27 cellular contexts compared by ENCODE assay signal in the genomic region with DNA sequence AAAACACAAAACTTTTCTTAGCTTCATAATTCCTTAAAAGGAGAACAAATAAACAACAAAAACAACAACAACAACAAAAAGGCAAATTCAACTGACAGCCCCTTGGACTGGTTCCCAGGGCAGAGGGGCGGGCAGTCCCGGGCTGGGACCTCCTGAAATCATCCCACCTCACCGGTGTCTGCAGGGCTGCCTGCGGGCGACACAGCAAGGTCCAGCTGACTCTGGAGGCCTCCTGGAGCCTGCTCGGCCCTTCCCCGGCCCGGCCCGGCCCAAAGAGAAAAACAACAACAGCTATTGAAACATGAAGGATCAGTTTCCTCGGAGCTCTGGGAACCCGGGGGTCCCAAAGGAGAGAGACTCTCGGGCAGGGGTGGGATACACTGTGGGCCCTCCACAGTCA. TPM values are rescaled to one million over a fixed set of nuclear protein-coding genes. Genes with fewer than 3 reads are reported as not detected.
DNase-seq lines count a peak whose midpoint lies in the region; ATAC-seq and TF ChIP-seq lines count a peak whose summit lies in the region.
"Had no signal": no experiment of that assay in that cellular context is flagged by ENCODE, and none has a peak within 500 bp of the region (broad histone marks: within the 10 kb centered on the region; RNA-seq: fewer than 3 reads in every experiment).

No MANE protein-coding gene starts in this region.

- no peaks in the 10 kb centered on the region for H3K9me3 ChIP-seq in neural progenitor cell (ENCODE audit: low read depth)
- H3K9me3 ChIP-seq: mucosa of descending colon, SK-N-SH, tibial artery had no signal

- H3K4me1 ChIP-seq in neural progenitor cell: peaks cover 22% of the 10 kb centered on the region

- H3K4me3 Mint-ChIP-seq in activated CD4-positive, alpha-beta T cell treated with anti-CD3 and anti-CD28 coated beads for 36 hours: no peak overlapping the region
- peak overlapping the region in 1 of 2 donors; percentile 7 for H3K4me3 Mint-ChIP-seq in effector memory CD8-positive, alpha-beta T cell
- peak overlapping the region; percentile 49 for H3K4me3 Mint-ChIP-seq in neural progenitor cell

- no peaks in the 10 kb centered on the region for H3K36me3 ChIP-seq in neural progenitor cell

- H3K27ac ChIP-seq in RWPE1 (peak overlapping the region; percentile 45), neural progenitor cell (no peak overlapping the region)
- H3K27ac ChIP-seq: tibial artery had no signal

- H3K9me3 Mint-ChIP-seq in activated CD4-positive, alpha-beta T cell treated with anti-CD3 and anti-CD28 coated beads for 36 hours (ENCODE audit: low read depth): peaks cover 3% of the 10 kb centered on the region
- H3K9me3 Mint-ChIP-seq in effector memory CD8-positive, alpha-beta T cell: peaks cover 7 to 9% of the 10 kb centered on the region in 2 donors
- peaks cover 2% of the 10 kb centered on the region for H3K9me3 Mint-ChIP-seq in neural progenitor cell

- intact Hi-C loops in activated CD4-positive, alpha-beta T cell treated with anti-CD3 and anti-CD28 coated beads for 36 hours (cut with DNase I, micrococcal nuclease): no loop called here

- no peaks in the 10 kb centered on the region for H3K27me3 Mint-ChIP-seq in activated CD4-positive, alpha-beta T cell treated with anti-CD3 and anti-CD28 coated beads for 36 hours
- H3K27me3 Mint-ChIP-seq in effector memory CD8-positive, alpha-beta T cell: no peaks in the 10 kb centered on the region
- peaks cover 5% of the 10 kb centered on the region for H3K27me3 Mint-ChIP-seq in neural progenitor cell (ENCODE audit: insufficient read depth, low read depth)
- H3K27me3 Mint-ChIP-seq: stimulated activated naive B cell treated with anti-CD40 and anti-IgM and Interleukin-4, amounts not matched to agents 10 μg/mL and 1 μg/mL and 100 μg/mL, for 72 hours had no signal

- peaks cover 14% of the 10 kb centered on the region for H3K36me3 Mint-ChIP-seq in activated CD4-positive, alpha-beta T cell treated with anti-CD3 and anti-CD28 coated beads for 36 hours (ENCODE audit: low read depth)
- peaks cover 87% of the 10 kb centered on the region for H3K36me3 Mint-ChIP-seq in effector memory CD8-positive, alpha-beta T cell (ENCODE audit: insufficient read depth)
- H3K36me3 Mint-ChIP-seq in neural progenitor cell: peaks cover 8% of the 10 kb centered on the region

- H3K79me2 ChIP-seq in neural progenitor cell (ENCODE audit: low read depth): no peaks in the 10 kb centered on the region

- POLR2A ChIA-PET in activated CD4-positive, alpha-beta T cell treated with anti-CD3 and anti-CD28 coated beads for 36 hours (lab: Charles Lee): interaction anchor here (0.6 kb wide), 1 partner anchor 937 kb away, joined by 4 read pairs; no protein-coding TSS in a partner anchor
- POLR2A ChIA-PET in RWPE1 (lab: Yijun Ruan, JAX; ENCODE audit: low non-redundant PET): no interaction called here

- no peak overlapping the region for H2AFZ ChIP-seq in neural progenitor cell (replicated peaks)

- no peak overlapping the region for H3K9ac ChIP-seq in neural progenitor cell
- H3K9ac ChIP-seq: SK-N-SH had no signal

- no peaks in the 10 kb centered on the region for H4K20me1 ChIP-seq in neural progenitor cell (ENCODE audit: low read depth)

- H3K4me2 ChIP-seq in neural progenitor cell: no peak overlapping the region
- H3K4me2 ChIP-seq: SK-N-SH had no signal

- H3K27ac Mint-ChIP-seq in activated CD4-positive, alpha-beta T cell treated with anti-CD3 and anti-CD28 coated beads for 36 hours: peak overlapping the region; percentile 87
- peak overlapping the region; percentile 85 to 89 for H3K27ac Mint-ChIP-seq in effector memory CD8-positive, alpha-beta T cell
- no peak overlapping the region for H3K27ac Mint-ChIP-seq in neural progenitor cell

- no peak for DNase-seq in activated CD4-positive, alpha-beta T cell treated with anti-CD3 and anti-CD28 coated beads for 36 hours
- no peak for DNase-seq in activated CD4-positive, alpha-beta T cell treated with anti-CD3 and anti-CD28 coated beads, Interleukin-2, amount 50 U/mL, for 1 hour
- DNase-seq in RWPE1 (ENCODE audit: low spot score) (no peak), neural progenitor cell (ENCODE audit: low spot score) (no peak), GM20000 (ENCODE audit: low spot score) (no peak), Ammon's horn (ENCODE audit: low spot score) (no peak), NCI-H774 (lab: John Stamatoyannopoulos, UW) (no peak)
- DNase-seq in effector memory CD8-positive, alpha-beta T cell: no peak
- DNase-seq: activated CD4-positive, alpha-beta T cell treated with anti-CD3 and anti-CD28 coated beads for 1 hour; activated CD8-positive, alpha-beta memory T cell treated with anti-CD3 and anti-CD28 coated beads, Interleukin-2, amount 50 U/mL, for 4 hours; AML-193; amygdala; COR-L47; hypothalamus; mucosa of descending colon; NCI-H187; occipital lobe; RPMI8226; SK-N-SH; small intestine; stimulated activated CD4-positive, alpha-beta T cell treated with anti-CD3 and anti-CD28 coated beads, Interleukin-2, amount 100 ng/mL, for 24 hours; stimulated activated naive B cell treated with anti-CD40 and anti-IgM and Interleukin-4, amounts not matched to agents 10 μg/mL and 1 μg/mL and 100 μg/mL, for 72 hours; tibial artery had no signal

- no peak for TF ChIP-seq CTCF in RWPE1 (conservative IDR thresholded peaks at IDR 0.05; ENCODE audit: low read depth)
- TF ChIP-seq CTCF in neural progenitor cell (IDR thresholded peaks at IDR 0.05): no peak
- no peak for TF ChIP-seq CTCF in GM20000 (IDR thresholded peaks at IDR 0.05; ENCODE audit: extremely low read depth, missing control alignments)

- peaks cover 12% of the 10 kb centered on the region for H3K4me1 Mint-ChIP-seq in activated CD4-positive, alpha-beta T cell treated with anti-CD3 and anti-CD28 coated beads for 36 hours
- peaks cover 27 to 31% of the 10 kb centered on the region in 2 donors for H3K4me1 Mint-ChIP-seq in effector memory CD8-positive, alpha-beta T cell (ENCODE audit: low read depth in 2 of 2)
- H3K4me1 Mint-ChIP-seq in neural progenitor cell: peaks cover 50% of the 10 kb centered on the region

- H3F3A ChIP-seq in neural progenitor cell (ENCODE audit: low read depth): peaks cover 30% of the 10 kb centered on the region

- ATAC-seq in activated CD4-positive, alpha-beta T cell treated with anti-CD3 and anti-CD28 coated beads for 36 hours: no peak
- ATAC-seq in effector memory CD8-positive, alpha-beta T cell (replicated peaks): no peak
- ATAC-seq: mucosa of descending colon; stimulated activated naive B cell treated with anti-CD40 and anti-IgM and Interleukin-4, amounts not matched to agents 10 μg/mL and 1 μg/mL and 100 μg/mL, for 72 hours had no signal

- H3K27me3 ChIP-seq in neural progenitor cell: no peaks in the 10 kb centered on the region
- H3K27me3 ChIP-seq: tibial artery had no signal

- no peak overlapping the region for H3K4me3 ChIP-seq in neural progenitor cell
- H3K4me3 ChIP-seq: mucosa of descending colon, tibial artery had no signal

- CTCF ChIA-PET in activated CD4-positive, alpha-beta T cell treated with anti-CD3 and anti-CD28 coated beads for 36 hours (lab: Charles Lee): interaction anchor here (0.7 to 1.2 kb wide), 4 partner anchors 9 to 414 kb away, joined by 3 to 4 read pairs (median 3); no protein-coding TSS in a partner anchor
- CTCF ChIA-PET in RWPE1 (lab: Yijun Ruan, JAX): interaction anchor here (0.6 to 0.9 kb wide), 2 partner anchors 19 to 319 kb away, joined by 3 read pairs; no protein-coding TSS in a partner anchor

RNA-seq across cellular contexts. Expression of a gene that starts 5.0 kb away (rescaled TPM):
- 10 to 100 TPM; 18.8 to 23.3 TPM for total RNA-seq in activated CD4-positive, alpha-beta T cell treated with anti-CD3 and anti-CD28 coated beads for 36 hours
- total RNA-seq in neural progenitor cell (ENCODE audit: low replicate concordance): 81.7 and 203 TPM in 2 replicates

RNA-seq across cellular contexts. Expression of a gene that starts 23.7 kb away (rescaled TPM):
- 10 to 100 TPM; 71.7 to 79.3 TPM for total RNA-seq in activated CD4-positive, alpha-beta T cell treated with anti-CD3 and anti-CD28 coated beads for 36 hours
- 21.1 and 50.5 TPM in 2 replicates for total RNA-seq in neural progenitor cell (ENCODE audit: low replicate concordance)

RNA-seq across cellular contexts. Expression of a gene that starts 45.5 kb away (rescaled TPM):
- not detected for total RNA-seq in activated CD4-positive, alpha-beta T cell treated with anti-CD3 and anti-CD28 coated beads for 36 hours
- 0.03 TPM in 1 of 2 replicates, not detected in the other for total RNA-seq in neural progenitor cell (ENCODE audit: low replicate concordance)
- total RNA-seq: A172, HT1080, renal cortical epithelial cell had no signal

RNA-seq across cellular contexts. Expression of a gene that starts 57.0 kb away (rescaled TPM):
- total RNA-seq in activated CD4-positive, alpha-beta T cell treated with anti-CD3 and anti-CD28 coated beads for 36 hours: not detected
- total RNA-seq in neural progenitor cell (ENCODE audit: low replicate concordance): 0.19 and 2.5 TPM in 2 replicates
- total RNA-seq: frontal cortex, occipital lobe had no signal
